ENCODE assay signal across 31 cellular contexts in genomic region chr5:11468334-11469039, GRCh38.
DNase-seq lines count a peak whose midpoint lies in the region; ATAC-seq and TF ChIP-seq lines count a peak whose summit lies in the region.
"Had no signal": no experiment of that assay in that cellular context is flagged by ENCODE, and none has a peak within 500 bp of the region (broad histone marks: within the 10 kb centered on the region; RNA-seq: fewer than 3 reads in every experiment).

No MANE protein-coding gene starts in this region.

- WGBS in endodermal cell (ENCODE audit: insufficient coverage in 1 of 2, insufficient read length in 1 of 2), 2 experiments = 80 to 84% methylated on average over 4 to 6 of the region's 6 CpGs

- intact Hi-C loops in left ventricle myocardium inferior (cut with micrococcal nuclease) = no loop called here

- H3K4me1 Mint-ChIP-seq in endodermal cell (peaks cover 5% of the 10 kb centered on the region), type B pancreatic cell (ENCODE audit: unreplicated experiment) (no peaks in the 10 kb centered on the region)
- H3K4me1 Mint-ChIP-seq: activated CD4-positive, alpha-beta T cell treated with anti-CD3 and anti-CD28 coated beads for 36 hours; naive thymus-derived CD8-positive, alpha-beta T cell had no signal

- H3K4me1 ChIP-seq in endodermal cell (ENCODE audit: control insufficient read depth, insufficient read depth, low read length) (no peaks in the 10 kb centered on the region), left ventricle myocardium inferior (no peaks in the 10 kb centered on the region)
- H3K4me1 ChIP-seq: A549, adrenal gland, heart left ventricle, prostate gland, sigmoid colon, transverse colon had no signal

- peak; percentile 77 for ATAC-seq in omental fat pad (ENCODE audit: low FRiP score)
- no peak for ATAC-seq in HG03039 (IDR thresholded peaks at IDR 0.05; ENCODE audit: unreplicated experiment)
- ATAC-seq: A549; activated CD4-positive, alpha-beta T cell treated with anti-CD3 and anti-CD28 coated beads for 36 hours; activated CD8-positive, alpha-beta T cell treated with anti-CD3 and anti-CD28 coated beads for 36 hours; CD8-positive, alpha-beta T cell; GM23338; heart left ventricle; K562; naive thymus-derived CD8-positive, alpha-beta T cell had no signal

- no peak overlapping the region for H3K27ac ChIP-seq in endodermal cell (ENCODE audit: low read depth, low read length)
- no peak overlapping the region for H3K27ac ChIP-seq in left ventricle myocardium inferior (replicated peaks)
- H3K27ac ChIP-seq: A549, adrenal gland, heart left ventricle, PC-9, prostate gland, sigmoid colon, transverse colon, VCaP had no signal

- no peak overlapping the region for H3K9ac ChIP-seq in endodermal cell (ENCODE audit: extremely low read depth, low read length, poor library complexity, severe bottlenecking)

- H3K4me3 ChIP-seq in endodermal cell (ENCODE audit: low read length) = no peak overlapping the region
- no peak overlapping the region for H3K4me3 ChIP-seq in left ventricle myocardium inferior
- H3K4me3 ChIP-seq: A549, adrenal gland, GM23338, heart left ventricle, K562, PC-9, prostate gland, sigmoid colon, transverse colon had no signal

- H3K9me3 Mint-ChIP-seq in endodermal cell (no peaks in the 10 kb centered on the region), type B pancreatic cell (no peaks in the 10 kb centered on the region)
- H3K9me3 Mint-ChIP-seq: activated CD8-positive, alpha-beta T cell treated with anti-CD3 and anti-CD28 coated beads for 36 hours; CD8-positive, alpha-beta T cell; GM23338 had no signal

- DNase-seq in ELR (ENCODE audit: low read depth) = peak; percentile 3
- peak; percentile 58 for DNase-seq in RKO (ENCODE audit: low spot score)
- DNase-seq in endodermal cell = peak; percentile 54
- no peak for DNase-seq in omental fat pad (ENCODE audit: low spot score)
- no peak for DNase-seq in cortex of kidney (lab: John Stamatoyannopoulos, UW)
- DNase-seq in type B pancreatic cell (ENCODE audit: extremely low spot score, unreplicated experiment) = no peak
- no peak for DNase-seq in left ventricle myocardium inferior
- DNase-seq: activated CD4-positive, alpha-beta T cell treated with anti-CD3 and anti-CD28 coated beads for 36 hours; activated CD8-positive, alpha-beta memory T cell treated with anti-CD3 and anti-CD28 coated beads, Interleukin-2, amount 50 U/mL, for 48 hours; activated CD8-positive, alpha-beta T cell treated with anti-CD3 and anti-CD28 coated beads for 36 hours; activated naive CD4-positive, alpha-beta T cell treated with anti-CD3 and anti-CD28 coated beads for 36 hours; adrenal gland; CD8-positive, alpha-beta T cell; effector CD4-positive, alpha-beta T cell; erythroblast; heart left ventricle; HFFc6; islet precursor cell; naive thymus-derived CD8-positive, alpha-beta T cell; NCI-H2029; PC-9; SHP77; sigmoid colon; stimulated activated CD4-positive, alpha-beta T cell treated with anti-CD3 and anti-CD28 coated beads, Interleukin-4, amount 100 ng/mL, for 24 hours; transverse colon had no signal

- H3K36me3 ChIP-seq in endodermal cell (ENCODE audit: control insufficient read depth, insufficient read depth, low read length) (no peaks in the 10 kb centered on the region), left ventricle myocardium inferior (no peaks in the 10 kb centered on the region)
- H3K36me3 ChIP-seq: adrenal gland, heart left ventricle, prostate gland, sigmoid colon, transverse colon had no signal

- H3K27ac Mint-ChIP-seq in endodermal cell (no peak overlapping the region), type B pancreatic cell (no peak overlapping the region)
- H3K27ac Mint-ChIP-seq: activated CD4-positive, alpha-beta T cell treated with anti-CD3 and anti-CD28 coated beads for 36 hours; activated CD8-positive, alpha-beta T cell treated with anti-CD3 and anti-CD28 coated beads for 36 hours; activated naive CD4-positive, alpha-beta T cell treated with anti-CD3 and anti-CD28 coated beads for 36 hours; CD8-positive, alpha-beta T cell; GM23338; HFFc6; naive thymus-derived CD8-positive, alpha-beta T cell had no signal

- no peak for TF ChIP-seq CTCF in endodermal cell (conservative IDR thresholded peaks at IDR 0.05)
- no peak for TF ChIP-seq CTCF in omental fat pad (IDR thresholded peaks at IDR 0.05)
- no peak for TF ChIP-seq CTCF in type B pancreatic cell (conservative IDR thresholded peaks at IDR 0.05)
- TF ChIP-seq CTCF in left ventricle myocardium inferior (IDR thresholded peaks at IDR 0.05; ENCODE audit: borderline replicate concordance) = no peak

- H3K36me3 Mint-ChIP-seq in endodermal cell (ENCODE audit: low read depth) (no peaks in the 10 kb centered on the region), type B pancreatic cell (no peaks in the 10 kb centered on the region)
- H3K36me3 Mint-ChIP-seq: CD8-positive, alpha-beta T cell; naive thymus-derived CD8-positive, alpha-beta T cell had no signal

- H3K9me3 ChIP-seq in endodermal cell (ENCODE audit: control insufficient read depth, low read length) (no peaks in the 10 kb centered on the region), left ventricle myocardium inferior (replicated peaks) (no peaks in the 10 kb centered on the region)
- H3K9me3 ChIP-seq: A549, adrenal gland, heart left ventricle, prostate gland, sigmoid colon, transverse colon had no signal

- H3K4me3 Mint-ChIP-seq in endodermal cell = no peak overlapping the region
- H3K4me3 Mint-ChIP-seq in type B pancreatic cell = no peak overlapping the region
- H3K4me3 Mint-ChIP-seq: activated CD4-positive, alpha-beta T cell treated with anti-CD3 and anti-CD28 coated beads for 36 hours; activated CD8-positive, alpha-beta T cell treated with anti-CD3 and anti-CD28 coated beads for 36 hours; activated naive CD4-positive, alpha-beta T cell treated with anti-CD3 and anti-CD28 coated beads for 36 hours; CD8-positive, alpha-beta T cell; GM23338; HFFc6; naive thymus-derived CD8-positive, alpha-beta T cell had no signal

- H3K27me3 ChIP-seq in endodermal cell (ENCODE audit: control insufficient read depth, insufficient read depth, low read length, poor library complexity, severe bottlenecking) = no peaks in the 10 kb centered on the region
- H3K27me3 ChIP-seq in left ventricle myocardium inferior (ENCODE audit: low read depth) = no peaks in the 10 kb centered on the region
- H3K27me3 ChIP-seq: adrenal gland, heart left ventricle, sigmoid colon, transverse colon had no signal

- H3K27me3 Mint-ChIP-seq in endodermal cell (ENCODE audit: insufficient read depth) (no peaks in the 10 kb centered on the region), type B pancreatic cell (no peaks in the 10 kb centered on the region)
- H3K27me3 Mint-ChIP-seq: activated CD4-positive, alpha-beta T cell treated with anti-CD3 and anti-CD28 coated beads for 36 hours; activated CD8-positive, alpha-beta T cell treated with anti-CD3 and anti-CD28 coated beads for 36 hours had no signal

Comparison
In these comparisons a context has a peak if more than half of its experiments do, and no peak if none do; other contexts are left out.
1. DNase-seq: peak in ELR (single experiment), RKO (single experiment) and endodermal cell (single experiment); none in omental fat pad (single experiment), cortex of kidney (single experiment), type B pancreatic cell (single experiment) and left ventricle myocardium inferior (single experiment).